ENCODE assay signal across 9 cellular contexts in genomic region chr15:67114846-67115521, GRCh38. TPM values are rescaled to one million over a fixed set of nuclear protein-coding genes. Genes with fewer than 3 reads are reported as not detected.
A peak's percentile ranks its signal among the peaks of the same experiment; 100 is the strongest.
DNase-seq lines count a peak whose midpoint lies in the region; ATAC-seq and TF ChIP-seq lines count a peak whose summit lies in the region.
"Had no signal": no experiment of that assay in that cellular context is flagged by ENCODE, and none has a peak within 500 bp of the region (broad histone marks: within the 10 kb centered on the region; RNA-seq: fewer than 3 reads in every experiment).

No MANE protein-coding gene starts in this region.

- H3K4me1 ChIP-seq in BLaER1 treated with 17β-estradiol and CSF1 and Interleukin-3, amounts not matched to agents 10 nM and 100 nM, result peaks cover 83 to 98% (median 90%) of the 10 kb centered on the region in 10 experiments

- peaks cover 8 to 74% (median 48%) of the 10 kb centered on the region in 11 experiments; a peak in 20 of 22 replicates for H3K36me3 ChIP-seq in BLaER1 treated with 17β-estradiol and CSF1 and Interleukin-3, amounts not matched to agents 10 nM and 100 nM

- no peaks in the 10 kb centered on the region for H3K27me3 ChIP-seq in BLaER1 treated with 17β-estradiol and CSF1 and Interleukin-3, amounts not matched to agents 10 nM and 100 nM

- DNase-seq in HFFc6 (no peak), nucleus accumbens (lab: John Stamatoyannopoulos, UW) (no peak), NOMO-1 (lab: John Stamatoyannopoulos, UW; ENCODE audit: unreplicated experiment in 2 of 2) (no peak), progenitor cell of endocrine pancreas (ENCODE audit: low spot score, unreplicated experiment) (no peak), UCSD-AML1 (lab: John Stamatoyannopoulos, UW; ENCODE audit: unreplicated experiment) (no peak)
- DNase-seq in natural killer cell treated with Interleukin-12 subunit alpha and Interleukin-12 subunit beta and Interleukin-15 and Interleukin-18, amount 100 ng/mL, for 72 hours (ENCODE audit: low spot score), result peak; percentile 62
- DNase-seq: OCI-M1 had no signal

- no peak overlapping the region for H3K4me3 ChIP-seq in BLaER1 treated with 17β-estradiol and CSF1 and Interleukin-3, amounts not matched to agents 10 nM and 100 nM

- H3K27me3 Mint-ChIP-seq in HFFc6 (ENCODE audit: insufficient read depth) (peaks cover 26% of the 10 kb centered on the region), progenitor cell of endocrine pancreas (no peaks in the 10 kb centered on the region)
- no peaks in the 10 kb centered on the region for H3K27me3 Mint-ChIP-seq in activated naive CD8-positive, alpha-beta T cell
- no peaks in the 10 kb centered on the region for H3K27me3 Mint-ChIP-seq in natural killer cell treated with Interleukin-12 subunit alpha and Interleukin-12 subunit beta and Interleukin-15 and Interleukin-18, amount 100 ng/mL, for 72 hours

- peak overlapping the region; percentile 78 to 97 (median 91) for H3K4me2 ChIP-seq in BLaER1 treated with 17β-estradiol and CSF1 and Interleukin-3, amounts not matched to agents 10 nM and 100 nM

- H3K36me3 Mint-ChIP-seq in HFFc6 (ENCODE audit: low read depth) (peaks cover 77% of the 10 kb centered on the region), progenitor cell of endocrine pancreas (ENCODE audit: insufficient read depth) (peaks cover 14% of the 10 kb centered on the region)
- H3K36me3 Mint-ChIP-seq in activated naive CD8-positive, alpha-beta T cell, result peaks cover 10% of the 10 kb centered on the region
- H3K36me3 Mint-ChIP-seq in natural killer cell treated with Interleukin-12 subunit alpha and Interleukin-12 subunit beta and Interleukin-15 and Interleukin-18, amount 100 ng/mL, for 72 hours, result peaks cover 15% of the 10 kb centered on the region

- H3K4me3 Mint-ChIP-seq in HFFc6 (peak overlapping the region; percentile 14; the same call in 1 of the 2 replicates), progenitor cell of endocrine pancreas (ENCODE audit: low read depth) (no peak overlapping the region)
- H3K4me3 Mint-ChIP-seq in activated naive CD8-positive, alpha-beta T cell, result no peak overlapping the region
- peak overlapping the region; percentile 66 for H3K4me3 Mint-ChIP-seq in natural killer cell treated with Interleukin-12 subunit alpha and Interleukin-12 subunit beta and Interleukin-15 and Interleukin-18, amount 100 ng/mL, for 72 hours

- H3K9ac ChIP-seq in BLaER1 treated with 17β-estradiol and CSF1 and Interleukin-3, amounts not matched to agents 10 nM and 100 nM, result peak overlapping the region in 9 of 11 experiments; percentile 15 to 84 (median 71); a peak in 15 of 22 replicates

- H3K27ac Mint-ChIP-seq in HFFc6, result peak overlapping the region; percentile 75
- H3K27ac Mint-ChIP-seq in activated naive CD8-positive, alpha-beta T cell, result peak overlapping the region; percentile 69
- H3K27ac Mint-ChIP-seq in natural killer cell treated with Interleukin-12 subunit alpha and Interleukin-12 subunit beta and Interleukin-15 and Interleukin-18, amount 100 ng/mL, for 72 hours, result peak overlapping the region; percentile 98 to 99
- H3K27ac Mint-ChIP-seq in progenitor cell of endocrine pancreas, result no peak overlapping the region

- H4K20me1 ChIP-seq in BLaER1 treated with 17β-estradiol and CSF1 and Interleukin-3, amounts not matched to agents 10 nM and 100 nM, result peaks cover 0 to 99% (median 15%) of the 10 kb centered on the region in 11 experiments; a peak in 13 of 22 replicates

- no peak for TF ChIP-seq CTCF in HFFc6 (IDR thresholded peaks at IDR 0.05)
- no peak for TF ChIP-seq CTCF in progenitor cell of endocrine pancreas (IDR thresholded peaks at IDR 0.05; ENCODE audit: unreplicated experiment)

- H3K9me3 ChIP-seq in BLaER1 treated with 17β-estradiol and CSF1 and Interleukin-3, amounts not matched to agents 10 nM and 100 nM (replicated peaks in 1 of 11), result peaks cover 9 to 25% (median 18%) of the 10 kb centered on the region in 11 experiments; a peak in 21 of 22 replicates

- H3K4me1 Mint-ChIP-seq in HFFc6 (ENCODE audit: low read depth), result peaks cover 66% of the 10 kb centered on the region
- peaks cover 82% of the 10 kb centered on the region for H3K4me1 Mint-ChIP-seq in activated naive CD8-positive, alpha-beta T cell (ENCODE audit: low read depth)
- H3K4me1 Mint-ChIP-seq in natural killer cell treated with Interleukin-12 subunit alpha and Interleukin-12 subunit beta and Interleukin-15 and Interleukin-18, amount 100 ng/mL, for 72 hours (ENCODE audit: low read depth in 2 of 2), result peaks cover 78 to 84% of the 10 kb centered on the region in 2 donors
- H3K4me1 Mint-ChIP-seq in progenitor cell of endocrine pancreas (ENCODE audit: low read depth), result peaks cover 15% of the 10 kb centered on the region

- peak overlapping the region; percentile 30 to 95 (median 86); a peak in 21 of 22 replicates for H3K27ac ChIP-seq in BLaER1 treated with 17β-estradiol and CSF1 and Interleukin-3, amounts not matched to agents 10 nM and 100 nM

- H3K9me3 Mint-ChIP-seq in HFFc6, result peaks cover 19% of the 10 kb centered on the region
- no peaks in the 10 kb centered on the region for H3K9me3 Mint-ChIP-seq in activated naive CD8-positive, alpha-beta T cell (ENCODE audit: low read depth)
- H3K9me3 Mint-ChIP-seq in natural killer cell treated with Interleukin-12 subunit alpha and Interleukin-12 subunit beta and Interleukin-15 and Interleukin-18, amount 100 ng/mL, for 72 hours, result peaks cover 7% of the 10 kb centered on the region
- peaks cover 9% of the 10 kb centered on the region for H3K9me3 Mint-ChIP-seq in progenitor cell of endocrine pancreas (ENCODE audit: low read depth)

- peak; percentile 80 to 84 for ATAC-seq in natural killer cell treated with Interleukin-12 subunit alpha and Interleukin-12 subunit beta and Interleukin-15 and Interleukin-18, amount 100 ng/mL, for 72 hours

RNA-seq across cellular contexts. Expression of gene SMAD3, which starts 49.6 kb away (rescaled TPM):
- total RNA-seq in HFFc6 (2021; fragmentation: NEBNext Ultra II Directional; extraction: Animal tissue kit (Norgen Biotek cat#: 25700)), result 100 to 1,000 TPM in 4 of 6 experiments, 10 to 100 TPM in 2; 54.3 to 132 (median 118) TPM
- total RNA-seq in natural killer cell treated with Interleukin-12 subunit alpha and Interleukin-12 subunit beta and Interleukin-15 and Interleukin-18, amount 100 ng/mL, for 72 hours, result 10 to 100 TPM; 13.5 to 47.4 TPM
- 49.9 and 51.3 TPM in 2 replicates for total RNA-seq in progenitor cell of endocrine pancreas

Comparison
In these comparisons a context has a peak if more than half of its experiments do, and no peak if none do; other contexts are left out.
1. H3K4me3 Mint-ChIP-seq: peak in HFFc6 (single experiment) and natural killer cell treated with Interleukin-12 subunit alpha and Interleukin-12 subunit beta and Interleukin-15 and Interleukin-18, amount 100 ng/mL, for 72 hours (single experiment); none in activated naive CD8-positive, alpha-beta T cell (single experiment) and progenitor cell of endocrine pancreas (single experiment).